ENCODE assay signal across 10 cellular contexts in genomic region chr10:70528726-70529362, GRCh38. TPM values are rescaled to one million over a fixed set of nuclear protein-coding genes. Genes with fewer than 3 reads are reported as not detected.
A peak's percentile ranks its signal among the peaks of the same experiment; 100 is the strongest.
DNase-seq lines count a peak whose midpoint lies in the region; ATAC-seq, FAIRE-seq and TF ChIP-seq lines count a peak whose summit lies in the region.
"Had no signal": no experiment of that assay in that cellular context is flagged by ENCODE, and none has a peak within 500 bp of the region (broad histone marks: within the 10 kb centered on the region; RNA-seq: fewer than 3 reads in every experiment).

No MANE protein-coding gene starts in this region.

- ATAC-seq in SK-N-SH treated with all-trans-retinoic acid at 6 μM for 48 hours, result peak; percentile 96
- peak; percentile 62 for ATAC-seq in left ventricle myocardium superior
- no peak for ATAC-seq in HG02938 (IDR thresholded peaks at IDR 0.05; ENCODE audit: unreplicated experiment)
- ATAC-seq in stimulated activated memory B cell treated with anti-CD40 and anti-IgM and Interleukin-4, amounts not matched to agents 10 μg/mL and 1 μg/mL and 100 μg/mL, for 72 hours, result no peak

- no peak overlapping the region for H3K4me3 ChIP-seq in AG10803 (ENCODE audit: low read length)
- no peak overlapping the region for H3K4me3 ChIP-seq in coronary artery
- H3K4me3 ChIP-seq: upper lobe of left lung had no signal

- H3K27ac ChIP-seq in coronary artery, result no peak overlapping the region
- H3K27ac ChIP-seq: upper lobe of left lung had no signal

- no peak overlapping the region for H3K27ac Mint-ChIP-seq in stimulated activated memory B cell treated with anti-CD40 and anti-IgM and Interleukin-4, amounts not matched to agents 10 μg/mL and 1 μg/mL and 100 μg/mL, for 72 hours

- TF ChIP-seq CTCF in AG10803 (conservative IDR thresholded peaks at IDR 0.05; ENCODE audit: low read length) (no peak), coronary artery (IDR thresholded peaks at IDR 0.05) (no peak)

- intact Hi-C loops in left ventricle myocardium superior (cut with micrococcal nuclease), result no loop called here

- peak; percentile 43 for DNase-seq in AG10803 (ENCODE audit: low read depth)
- DNase-seq in GM19239 (ENCODE audit: insufficient read length, low spot score), result peak; percentile 46
- no peak for DNase-seq in left ventricle myocardium superior
- DNase-seq in coronary artery (ENCODE audit: low spot score), result no peak
- no peak for DNase-seq in stimulated activated CD4-positive, alpha-beta T cell treated with anti-CD3 and anti-CD28 coated beads, Interleukin-2, amount 100 ng/mL, for 48 hours
- DNase-seq: NCI-H2029, upper lobe of left lung had no signal

- no peaks in the 10 kb centered on the region for H3K4me1 Mint-ChIP-seq in stimulated activated memory B cell treated with anti-CD40 and anti-IgM and Interleukin-4, amounts not matched to agents 10 μg/mL and 1 μg/mL and 100 μg/mL, for 72 hours

- H3K36me3 Mint-ChIP-seq in stimulated activated memory B cell treated with anti-CD40 and anti-IgM and Interleukin-4, amounts not matched to agents 10 μg/mL and 1 μg/mL and 100 μg/mL, for 72 hours, result no peaks in the 10 kb centered on the region

- H3K9me3 Mint-ChIP-seq in stimulated activated memory B cell treated with anti-CD40 and anti-IgM and Interleukin-4, amounts not matched to agents 10 μg/mL and 1 μg/mL and 100 μg/mL, for 72 hours, result no peaks in the 10 kb centered on the region

- no peaks in the 10 kb centered on the region for H3K27me3 Mint-ChIP-seq in stimulated activated memory B cell treated with anti-CD40 and anti-IgM and Interleukin-4, amounts not matched to agents 10 μg/mL and 1 μg/mL and 100 μg/mL, for 72 hours

- FAIRE-seq in GM19239 (lab: Jason Lieb, UNC), result peak; percentile 83

- H3K4me3 Mint-ChIP-seq in stimulated activated memory B cell treated with anti-CD40 and anti-IgM and Interleukin-4, amounts not matched to agents 10 μg/mL and 1 μg/mL and 100 μg/mL, for 72 hours, result no peak overlapping the region

TF ChIP-seq in SK-N-SH treated with all-trans-retinoic acid at 6 μM for 48 hours, 23 proteins besides CTCF, POLR2A, EP300 and RAD21:
- no peak for TF ChIP-seq SNAI2 (CRISPR knock-in tag; IDR thresholded peaks at IDR 0.05)
TF ChIP-seq in SK-N-SH treated with all-trans-retinoic acid at 6 μM for 48 hours: peak in this region for 0.

RNA-seq across cellular contexts. Expression of gene PALD1, which starts 50.3 kb away (rescaled TPM):
- total RNA-seq in left ventricle myocardium superior, result 5.2 TPM

Comparison
In these comparisons a context has a peak if more than half of its experiments do, and no peak if none do; other contexts are left out.
1. DNase-seq: peak in AG10803 (single experiment) and GM19239 (single experiment); none in left ventricle myocardium superior (single experiment), coronary artery (single experiment) and stimulated activated CD4-positive, alpha-beta T cell treated with anti-CD3 and anti-CD28 coated beads, Interleukin-2, amount 100 ng/mL, for 48 hours (0 of 2).
2. ATAC-seq: peak in SK-N-SH treated with all-trans-retinoic acid at 6 μM for 48 hours (single experiment) and left ventricle myocardium superior (single experiment); none in HG02938 (single experiment) and stimulated activated memory B cell treated with anti-CD40 and anti-IgM and Interleukin-4, amounts not matched to agents 10 μg/mL and 1 μg/mL and 100 μg/mL, for 72 hours (single experiment).